Comparison of ENCODE assay signal across 8 cellular contexts in genomic region chr10:73743905-73744689, GRCh38. TPM values are rescaled to one million over a fixed set of nuclear protein-coding genes. Genes with fewer than 3 reads are reported as not detected.
A peak's percentile ranks its signal among the peaks of the same experiment; 100 is the strongest.
DNase-seq lines count a peak whose midpoint lies in the region; ATAC-seq, FAIRE-seq and TF ChIP-seq lines count a peak whose summit lies in the region.

TSS of gene SEC24C (plus strand) at chr10:73744372. CDS start at chr10:73746833, 2,461 bp downstream.

- H4K20me1 ChIP-seq in keratinocyte (ENCODE audit: control insufficient read depth, extremely low read depth, insufficient read depth, low read length), result no peaks in the 10 kb centered on the region

- TF ChIP-seq CTCF in AG09319 (IDR thresholded peaks at IDR 0.05; ENCODE audit: low read depth, low read length) (no peak), keratinocyte (optimal IDR thresholded peaks at IDR 0.05 in 1 of 3, IDR thresholded peaks at IDR 0.05 in 1 of 3, conservative IDR thresholded peaks at IDR 0.05 in 1 of 3; ENCODE audit: extremely low read depth in 1 of 3, insufficient read depth in 2 of 3, low read length in 3 of 3) (no peak)

- peak; percentile 87 for DNase-seq in AG09319 (ENCODE audit: extremely low read depth, low read depth)
- DNase-seq in NCI-H510A (lab: John Stamatoyannopoulos, UW), result peak; percentile 95
- DNase-seq in activated CD4-positive, alpha-beta T cell treated with anti-CD3 and anti-CD28 coated beads for 1 hour, result peak; percentile 93
- DNase-seq in cerebellum (ENCODE audit: low spot score), result peak; percentile 97
- peak; percentile 69 for DNase-seq in keratinocyte (ENCODE audit: low read depth, low spot score)
- peak; percentile 88 for DNase-seq in stimulated activated CD4-positive, alpha-beta T cell treated with anti-CD3 and anti-CD28 coated beads, Interleukin-15, amount 100 ng/mL, for 1 hour (ENCODE audit: low read depth in 1 of 2, low spot score in 1 of 2)

- H3K4me1 ChIP-seq in keratinocyte (ENCODE audit: control insufficient read depth, extremely low read depth, insufficient read depth, low read length), result peaks cover 18% of the 10 kb centered on the region

- peak within 1 kb of the TSS; percentile 98 for H3K9ac ChIP-seq in keratinocyte (ENCODE audit: control insufficient read depth, extremely low read depth, insufficient read depth, low read length)

- peak within 1 kb of the TSS; percentile 100 for H3K4me2 ChIP-seq in keratinocyte (ENCODE audit: control insufficient read depth, extremely low read depth, insufficient read depth, low read depth, low read length)

- peak within 1 kb of the TSS; percentile 98 for H3K27ac ChIP-seq in keratinocyte (ENCODE audit: control insufficient read depth, insufficient read depth, low read length)

- H3K4me3 ChIP-seq in keratinocyte (ENCODE audit: control insufficient read depth in 2 of 3, extremely low read depth in 1 of 3, insufficient read depth in 2 of 3, low read depth in 1 of 3, low read length in 3 of 3), result peak within 1 kb of the TSS; percentile 87 to 100 (median 100)

- no peak for FAIRE-seq in keratinocyte (lab: Jason Lieb, UNC)

- dilution Hi-C loops in keratinocyte (cut with MboI; ENCODE audit: extremely low pct_ligation_motif_present, low sequenced_read_pairs), result no loop called here

- H3K27me3 ChIP-seq in keratinocyte (ENCODE audit: control insufficient read depth, extremely low read depth, insufficient read depth, low read length), result no peaks in the 10 kb centered on the region

- no peaks in the 10 kb centered on the region for H3K9me1 ChIP-seq in keratinocyte (ENCODE audit: control insufficient read depth, extremely low read depth, insufficient read depth, low read length)

- peaks cover 50% of the 10 kb centered on the region for H3K79me2 ChIP-seq in keratinocyte (ENCODE audit: control insufficient read depth, insufficient read depth, low read length)

- H3K9me3 ChIP-seq in keratinocyte (ENCODE audit: control insufficient read depth, low read depth, low read length), result no peaks in the 10 kb centered on the region

- peak; percentile 88 for ATAC-seq in GM19043 (IDR thresholded peaks at IDR 0.05; ENCODE audit: low read depth, unreplicated experiment)
- peak; percentile 80 for ATAC-seq in HG03378 (IDR thresholded peaks at IDR 0.05; ENCODE audit: unreplicated experiment)

- H3K36me3 ChIP-seq in keratinocyte (ENCODE audit: control insufficient read depth in 2 of 2, extremely low read depth in 1 of 2, insufficient read depth in 2 of 2, low read length in 2 of 2), result peaks cover 8 to 9% of the 10 kb centered on the region in 2 experiments

- H2AFZ ChIP-seq in keratinocyte (ENCODE audit: control insufficient read depth, low read length), result peak within 1 kb of the TSS; percentile 97

RNA-seq across cellular contexts. Expression of gene SEC24C, which starts in this region (rescaled TPM):
- total RNA-seq in cerebellum, result 44.0 TPM
- polyA plus RNA-seq in keratinocyte, result 65.3 to 78.4 TPM (median 75.8 TPM) in 3 replicates
- polyA plus RNA-seq in keratinocyte (2011; ENCODE audit: low read depth), result 51.1 TPM
- 61.3 and 69.4 TPM in 2 replicates for polyA plus RNA-seq in keratinocyte (2011; cell fraction: cytosol; rRNA removed)
- polyA plus RNA-seq in keratinocyte (2011; cell fraction: nucleus; rRNA removed), result 145 and 162 TPM in 2 replicates
- polyA plus RNA-seq in keratinocyte (2012; ENCODE audit: low replicate concordance), result 46.1 and 65.3 TPM in 2 replicates
- 120 to 259 TPM (median 139 TPM) in 3 replicates for polyA minus RNA-seq in keratinocyte
- 67.5 TPM for polyA minus RNA-seq in keratinocyte (2011; cell fraction: cytosol; rRNA and poly(A)+ RNA removed)
- polyA minus RNA-seq in keratinocyte (2011; cell fraction: nucleus; rRNA and poly(A)+ RNA removed), result 86.9 and 109 TPM in 2 replicates

Comparison
In these comparisons a context has a peak if more than half of its experiments do, and no peak if none do; other contexts are left out.
1. Peak in every context shown above with its lines: DNase-seq, ATAC-seq, H3K4me3 ChIP-seq and H3K27ac ChIP-seq.